Comparison of ENCODE assay signal across 8 cellular contexts in the genomic region with DNA sequence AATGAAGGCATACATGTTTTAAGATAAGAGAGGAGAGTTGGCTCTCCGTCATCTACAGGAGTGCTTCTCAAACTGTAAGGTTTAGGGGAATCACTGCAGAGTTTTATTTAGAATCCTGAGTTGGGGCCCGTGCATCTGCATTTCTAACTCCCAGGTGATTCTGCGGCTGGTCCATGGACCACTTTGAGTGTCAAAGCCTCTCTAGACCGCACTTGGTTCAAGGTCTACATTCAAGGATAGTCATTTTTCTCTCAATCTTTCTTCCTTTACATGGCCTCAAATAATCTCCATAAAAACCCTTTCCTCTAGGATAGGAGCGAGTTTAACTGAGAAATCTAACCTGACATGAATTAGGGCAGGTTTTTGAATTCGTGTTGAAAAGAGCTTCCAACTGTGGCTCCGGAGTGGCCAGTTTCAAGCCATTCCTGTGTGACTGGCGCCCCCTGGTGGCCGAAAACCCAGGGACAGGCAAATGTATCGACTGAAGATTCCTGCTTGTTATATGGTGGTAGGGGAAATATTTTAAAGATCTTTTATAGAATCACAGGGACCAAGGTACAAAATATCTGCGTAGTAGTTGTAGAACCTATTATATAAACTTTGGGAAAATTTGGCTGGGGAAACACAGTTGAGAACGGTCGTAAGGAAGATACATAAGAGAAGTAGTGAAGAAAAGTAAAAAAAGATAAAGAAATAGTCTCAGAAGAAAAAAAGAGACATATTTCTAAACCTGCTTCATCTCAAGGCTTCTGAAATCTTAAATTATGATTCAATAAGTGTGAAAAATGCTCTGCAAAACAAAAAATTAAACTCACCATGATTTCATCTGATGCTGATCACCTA. TPM values are rescaled to one million over a fixed set of nuclear protein-coding genes. Genes with fewer than 3 reads are reported as not detected.
DNase-seq lines count a peak whose midpoint lies in the region; ATAC-seq and TF ChIP-seq lines count a peak whose summit lies in the region.

No MANE protein-coding gene starts in this region.

- H3K4me3 ChIP-seq in RWPE2 (ENCODE audit: severe bottlenecking): no peak overlapping the region
- no peak overlapping the region for H3K4me3 ChIP-seq in fibroblast of villous mesenchyme (ENCODE audit: low read depth, low read length)
- H3K4me3 ChIP-seq in suprapubic skin: no peak overlapping the region

- H3K27me3 Mint-ChIP-seq in activated T-helper 2 cell treated with anti-CD3 and anti-CD28 coated beads, Interferon-gamma antibody, Interleukin-2, Interleukin-4, amounts not matched to agents 10 μg/mL and 5 μg/mL and 100 μg/mL, durations not matched to agents 14 hours and 24 hours and 36 hours (ENCODE audit: low read depth): no peaks in the 10 kb centered on the region

- ATAC-seq in GM21786 (IDR thresholded peaks at IDR 0.05; ENCODE audit: unreplicated experiment): peak; percentile 68
- ATAC-seq in RWPE2 (ENCODE audit: low read depth): peak; percentile 75

- no peaks in the 10 kb centered on the region for H3K36me3 Mint-ChIP-seq in activated T-helper 2 cell treated with anti-CD3 and anti-CD28 coated beads, Interferon-gamma antibody, Interleukin-2, Interleukin-4, amounts not matched to agents 10 μg/mL and 5 μg/mL and 100 μg/mL, durations not matched to agents 14 hours and 24 hours and 36 hours (ENCODE audit: low read depth)

- no peak overlapping the region for H3K27ac ChIP-seq in RWPE2 (ENCODE audit: poor library complexity, severe bottlenecking)
- no peak overlapping the region for H3K27ac ChIP-seq in suprapubic skin

- TF ChIP-seq EP300 in suprapubic skin (IDR thresholded peaks at IDR 0.05): no peak

- intact Hi-C loops in activated T-helper 2 cell treated with anti-CD3 and anti-CD28 coated beads, Interferon-gamma antibody, Interleukin-2, Interleukin-4, amounts not matched to agents 10 μg/mL and 5 μg/mL and 100 μg/mL, durations not matched to agents 14 hours and 24 hours and 36 hours (cut with micrococcal nuclease): loop anchor here (1.0 to 2.0 kb wide), 3 partner anchors 40 to 230 kb away; no protein-coding TSS in a partner anchor

- H3K4me1 Mint-ChIP-seq in activated T-helper 2 cell treated with anti-CD3 and anti-CD28 coated beads, Interferon-gamma antibody, Interleukin-2, Interleukin-4, amounts not matched to agents 10 μg/mL and 5 μg/mL and 100 μg/mL, durations not matched to agents 14 hours and 24 hours and 36 hours (ENCODE audit: low read depth): peaks cover 10% of the 10 kb centered on the region

- no peak for TF ChIP-seq POLR2A in suprapubic skin (IDR thresholded peaks at IDR 0.05)

- no peaks in the 10 kb centered on the region for H3K9me3 ChIP-seq in RWPE2 (ENCODE audit: severe bottlenecking)
- H3K9me3 ChIP-seq in suprapubic skin: no peaks in the 10 kb centered on the region

- TF ChIP-seq CTCF in LNCAP (IDR thresholded peaks at IDR 0.05): peak; percentile 86
- TF ChIP-seq CTCF in RWPE2 (IDR thresholded peaks at IDR 0.05; ENCODE audit: poor library complexity, severe bottlenecking): peak; percentile 92
- peak; percentile 93 for TF ChIP-seq CTCF in fibroblast of villous mesenchyme (IDR thresholded peaks at IDR 0.05; ENCODE audit: insufficient read depth, low read depth, low read length)
- TF ChIP-seq CTCF in suprapubic skin (IDR thresholded peaks at IDR 0.05): peak; percentile 75 to 96

- H3K36me3 ChIP-seq in RWPE2 (ENCODE audit: low read depth): no peaks in the 10 kb centered on the region
- H3K36me3 ChIP-seq in suprapubic skin: no peaks in the 10 kb centered on the region

- H3K27ac Mint-ChIP-seq in activated T-helper 2 cell treated with anti-CD3 and anti-CD28 coated beads, Interferon-gamma antibody, Interleukin-2, Interleukin-4, amounts not matched to agents 10 μg/mL and 5 μg/mL and 100 μg/mL, durations not matched to agents 14 hours and 24 hours and 36 hours: no peak overlapping the region

- no peaks in the 10 kb centered on the region for H3K9me3 Mint-ChIP-seq in activated T-helper 2 cell treated with anti-CD3 and anti-CD28 coated beads, Interferon-gamma antibody, Interleukin-2, Interleukin-4, amounts not matched to agents 10 μg/mL and 5 μg/mL and 100 μg/mL, durations not matched to agents 14 hours and 24 hours and 36 hours

- WGBS in suprapubic skin: 30% methylated on average over 13 of the region's 13 CpGs

- H3K27me3 ChIP-seq in RWPE2 (ENCODE audit: insufficient read depth, poor library complexity, severe bottlenecking) (no peaks in the 10 kb centered on the region), suprapubic skin (peaks cover 4% of the 10 kb centered on the region)

- H3K4me3 Mint-ChIP-seq in activated T-helper 2 cell treated with anti-CD3 and anti-CD28 coated beads, Interferon-gamma antibody, Interleukin-2, Interleukin-4, amounts not matched to agents 10 μg/mL and 5 μg/mL and 100 μg/mL, durations not matched to agents 14 hours and 24 hours and 36 hours (ENCODE audit: low read depth): no peak overlapping the region

- peak; percentile 39 for DNase-seq in DMS79 (lab: John Stamatoyannopoulos, UW)
- DNase-seq in RWPE2 (ENCODE audit: low spot score): peak; percentile 79
- DNase-seq in activated T-helper 2 cell treated with anti-CD3 and anti-CD28 coated beads, Interferon-gamma antibody, Interleukin-2, Interleukin-4, amounts not matched to agents 10 μg/mL and 5 μg/mL and 100 μg/mL, durations not matched to agents 14 hours and 24 hours and 36 hours (ENCODE audit: low spot score): peak; percentile 76
- peak; percentile 82 for DNase-seq in fibroblast of villous mesenchyme (ENCODE audit: low read depth)
- peak; percentile 15 for DNase-seq in non-pigmented ciliary epithelial cell (ENCODE audit: low read depth)
- peak; percentile 94 to 95 for DNase-seq in suprapubic skin (ENCODE audit: low spot score in 2 of 2)

- no peaks in the 10 kb centered on the region for H3K4me1 ChIP-seq in RWPE2 (ENCODE audit: insufficient read depth, poor library complexity, severe bottlenecking)
- H3K4me1 ChIP-seq in suprapubic skin: peaks cover 15% of the 10 kb centered on the region

RNA-seq across cellular contexts. Expression of gene GABRR3, which starts 11.9 kb away (rescaled TPM):
- not detected in 2 replicates for total RNA-seq in activated T-helper 2 cell treated with anti-CD3 and anti-CD28 coated beads, Interferon-gamma antibody, Interleukin-2, Interleukin-4, amounts not matched to agents 10 μg/mL and 5 μg/mL and 100 μg/mL, durations not matched to agents 14 hours and 24 hours and 36 hours
- total RNA-seq in fibroblast of villous mesenchyme (not detected in 2 replicates), suprapubic skin (not detected)

RNA-seq across cellular contexts. Expression of gene RIOX2, which starts 51.0 kb away (rescaled TPM):
- total RNA-seq in activated T-helper 2 cell treated with anti-CD3 and anti-CD28 coated beads, Interferon-gamma antibody, Interleukin-2, Interleukin-4, amounts not matched to agents 10 μg/mL and 5 μg/mL and 100 μg/mL, durations not matched to agents 14 hours and 24 hours and 36 hours: 59.9 and 63.2 TPM in 2 replicates
- total RNA-seq in fibroblast of villous mesenchyme (31.6 and 34.1 TPM in 2 replicates), suprapubic skin (10 to 100 TPM; 30.1 to 44.1 (median 38.6) TPM)

Comparison
In these comparisons a context has a peak if more than half of its experiments do, and no peak if none do; other contexts are left out.
1. DNase-seq: peak in every context shown above with its lines; median percentile 94 in suprapubic skin; 82 in fibroblast of villous mesenchyme; 79 in RWPE2; 76 in activated T-helper 2 cell treated with anti-CD3 and anti-CD28 coated beads, Interferon-gamma antibody, Interleukin-2, Interleukin-4, amounts not matched to agents 10 μg/mL and 5 μg/mL and 100 μg/mL, durations not matched to agents 14 hours and 24 hours and 36 hours; 39 in DMS79; 15 in non-pigmented ciliary epithelial cell.